Comparison of ENCODE assay signal across 23 cellular contexts in the genomic region with DNA sequence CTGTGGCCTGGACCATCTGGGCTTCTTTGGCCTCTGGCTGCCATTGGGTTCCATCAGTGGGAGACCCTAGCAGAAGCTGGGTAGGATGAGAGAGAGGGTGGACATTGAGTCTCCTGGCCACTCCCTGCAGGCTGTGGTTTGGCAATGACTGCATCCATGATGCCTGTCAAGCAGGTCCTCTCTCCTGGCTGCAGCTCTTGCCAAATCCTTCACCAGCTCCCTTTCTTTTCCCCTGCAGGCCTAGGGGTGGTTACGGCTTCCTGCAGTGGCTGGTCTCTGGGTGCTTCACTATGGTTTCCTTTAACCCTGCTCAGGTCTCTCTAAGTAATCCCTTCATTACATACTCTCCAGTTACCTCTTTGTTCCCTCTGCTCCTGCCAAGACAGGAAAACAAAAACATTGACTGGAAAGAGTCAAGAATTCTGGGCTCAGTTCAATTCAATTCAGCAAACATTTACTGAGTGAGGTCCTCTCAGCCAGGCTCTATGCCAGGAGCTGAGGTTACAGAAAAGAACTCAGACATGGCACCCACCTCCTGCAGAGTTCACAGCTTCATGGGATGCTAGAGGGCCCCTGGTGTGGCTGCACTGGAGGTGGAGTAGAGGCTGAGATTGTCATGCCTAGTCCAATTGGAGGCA. TPM values are rescaled to one million over a fixed set of nuclear protein-coding genes. Genes with fewer than 3 reads are reported as not detected.
DNase-seq lines count a peak whose midpoint lies in the region; ATAC-seq and TF ChIP-seq lines count a peak whose summit lies in the region.
"Had no signal": no experiment of that assay in that cellular context is flagged by ENCODE, and none has a peak within 500 bp of the region (broad histone marks: within the 10 kb centered on the region; RNA-seq: fewer than 3 reads in every experiment).

No MANE protein-coding gene starts in this region.

- no peak overlapping the region for H2BK120ac ChIP-seq in trophoblast cell (ENCODE audit: insufficient read depth, low read length, poor library complexity)

- no peak overlapping the region for H2BK5ac ChIP-seq in trophoblast cell (ENCODE audit: low read depth, low read length, poor library complexity)

- H3K23ac ChIP-seq in trophoblast cell (ENCODE audit: low read length) = no peak overlapping the region

- no peaks in the 10 kb centered on the region for H3K36me3 Mint-ChIP-seq in GM23338 (ENCODE audit: low read depth)

- H3K4ac ChIP-seq in trophoblast cell (ENCODE audit: low read depth, low read length) = no peak overlapping the region

- ATAC-seq in GM23338 (peak; percentile 39; the same call in 2 of the 3 replicates), HG03095 (IDR thresholded peaks at IDR 0.05; ENCODE audit: unreplicated experiment) (no peak)
- ATAC-seq: activated T-cell treated with anti-CD3 and anti-CD28 coated beads, Interleukin-2, amount 50 U/mL, for 72 hours; SK-N-SH treated with all-trans-retinoic acid at 6 μM for 48 hours had no signal

- H3K18ac ChIP-seq in trophoblast cell (ENCODE audit: low read length) = no peak overlapping the region

- H3K79me2 ChIP-seq in GM23338 (replicated peaks; ENCODE audit: insufficient read depth) (no peaks in the 10 kb centered on the region), trophoblast cell (ENCODE audit: control insufficient read depth, insufficient read depth, low read length, poor library complexity) (no peaks in the 10 kb centered on the region)

- H3K27ac ChIP-seq in GM23338 (ENCODE audit: low read depth) = no peak overlapping the region
- H3K27ac ChIP-seq in trophoblast cell (ENCODE audit: low read depth, low read length) = no peak overlapping the region
- H3K27ac ChIP-seq: neutrophil, uterus had no signal

- H3K4me2 ChIP-seq in GM23338 (no peak overlapping the region), trophoblast cell (ENCODE audit: low read length) (no peak overlapping the region)

- DNase-seq in GM23338 (ENCODE audit: low spot score) (no peak), NCI-H69 (lab: John Stamatoyannopoulos, UW) (peak; percentile 82), choroid plexus epithelial cell (ENCODE audit: low read depth) (peak; percentile 41), trophoblast cell (peak in 1 of 2 donors; percentile 37), activated gamma-delta T cell treated with Interleukin-2 at 50 U/mL for 16 hours (no peak), H4 (ENCODE audit: low spot score) (no peak), HAP-1 (ENCODE audit: low spot score in 2 of 2) (no peak)
- DNase-seq: ACHN; activated CD4-positive, alpha-beta T cell treated with anti-CD3 and anti-CD28 coated beads for 48 hours; activated naive CD4-positive, alpha-beta T cell treated with anti-CD3 and anti-CD28 coated beads for 36 hours; activated T-cell treated with anti-CD3 and anti-CD28 coated beads, Interleukin-2, amount 50 U/mL, for 72 hours; dermis blood vessel endothelial cell; DMS53; GOT3; kidney glomerular epithelial cell; mesenchymal stem cell; NCI-H526 treated with DMSO at 0.1 percent for 48 hours; small intestine; stimulated activated CD4-positive, alpha-beta T cell treated with anti-CD3 and anti-CD28 coated beads, Interleukin-2, amount 100 ng/mL, for 24 hours; uterus had no signal

- no peak overlapping the region for H2BK12ac ChIP-seq in trophoblast cell (ENCODE audit: low read length)

- H4K12ac ChIP-seq in trophoblast cell (ENCODE audit: low read depth, low read length) = no peak overlapping the region

- H3F3A ChIP-seq in GM23338 (replicated peaks; ENCODE audit: low read depth) = no peaks in the 10 kb centered on the region

- 0 out of 2 replicates have a peak, but pooled peaks cover 3% of the 10 kb centered on the region for H3K9me2 ChIP-seq in GM23338 (ENCODE audit: insufficient read depth)

- in situ Hi-C loops in HAP-1 (cut with MboI; ENCODE audit: low sequenced_read_pairs) = no loop called here

- H3K4me1 ChIP-seq in GM23338 (ENCODE audit: insufficient read depth) (no peaks in the 10 kb centered on the region), trophoblast cell (ENCODE audit: control insufficient read depth in 1 of 2, insufficient read depth in 2 of 2, low read length in 2 of 2) (peaks cover 8 to 11% of the 10 kb centered on the region in 2 experiments), HAP-1 (no peaks in the 10 kb centered on the region)
- H3K4me1 ChIP-seq: uterus had no signal

- H3K4me3 ChIP-seq in GM23338 = no peak overlapping the region
- H3K4me3 ChIP-seq in choroid plexus epithelial cell (ENCODE audit: low read depth, low read length) = no peak overlapping the region
- H3K4me3 ChIP-seq in trophoblast cell (ENCODE audit: low read depth, low read length) = no peak overlapping the region
- no peak overlapping the region for H3K4me3 ChIP-seq in HAP-1
- H3K4me3 ChIP-seq: uterus had no signal

- H3K9me3 ChIP-seq in trophoblast cell (ENCODE audit: insufficient read depth, low read depth, low read length) (no peaks in the 10 kb centered on the region), HAP-1 (no peaks in the 10 kb centered on the region)
- H3K9me3 ChIP-seq: neutrophil, uterus had no signal

- no peak overlapping the region for H4K91ac ChIP-seq in trophoblast cell (ENCODE audit: low read depth, low read length)

- no peak overlapping the region for H3K4me3 Mint-ChIP-seq in GM23338
- H3K4me3 Mint-ChIP-seq: activated naive CD4-positive, alpha-beta T cell treated with anti-CD3 and anti-CD28 coated beads for 36 hours; activated T-cell treated with anti-CD3 and anti-CD28 coated beads, Interleukin-2, amount 50 U/mL, for 72 hours had no signal

- no peaks in the 10 kb centered on the region for H3K4me1 Mint-ChIP-seq in GM23338

- peak overlapping the region; percentile 63 for H3K14ac ChIP-seq in trophoblast cell (ENCODE audit: low read length)

- no peak overlapping the region for H3K27ac Mint-ChIP-seq in GM23338
- H3K27ac Mint-ChIP-seq: activated naive CD4-positive, alpha-beta T cell treated with anti-CD3 and anti-CD28 coated beads for 36 hours; activated T-cell treated with anti-CD3 and anti-CD28 coated beads, Interleukin-2, amount 50 U/mL, for 72 hours had no signal

- H3K27me3 Mint-ChIP-seq in GM23338 (ENCODE audit: insufficient read depth, low read depth, poor library complexity) = no peaks in the 10 kb centered on the region

- no peaks in the 10 kb centered on the region for H3K79me1 ChIP-seq in trophoblast cell (ENCODE audit: low read length)

- no peaks in the 10 kb centered on the region for H4K20me1 ChIP-seq in GM23338 (replicated peaks; ENCODE audit: insufficient read depth)

- no peaks in the 10 kb centered on the region for H3K9me3 Mint-ChIP-seq in GM23338
- H3K9me3 Mint-ChIP-seq: activated naive CD4-positive, alpha-beta T cell treated with anti-CD3 and anti-CD28 coated beads for 36 hours; activated T-cell treated with anti-CD3 and anti-CD28 coated beads, Interleukin-2, amount 50 U/mL, for 72 hours had no signal

- H3K9ac ChIP-seq in trophoblast cell (ENCODE audit: low read length) = no peak overlapping the region

- no peak for TF ChIP-seq CTCF in GM23338 (conservative IDR thresholded peaks at IDR 0.05; ENCODE audit: low read depth in 2 of 2)
- TF ChIP-seq CTCF in choroid plexus epithelial cell (conservative IDR thresholded peaks at IDR 0.05; ENCODE audit: low read depth, low read length) = no peak

- H3K27me3 ChIP-seq in GM23338 (ENCODE audit: insufficient read depth) = no peaks in the 10 kb centered on the region
- H3K27me3 ChIP-seq in trophoblast cell (ENCODE audit: insufficient read depth, low read length) = no peaks in the 10 kb centered on the region
- peaks cover 3% of the 10 kb centered on the region; the same call in 1 of the 2 replicates for H3K27me3 ChIP-seq in HAP-1 (ENCODE audit: low read depth)
- H3K27me3 ChIP-seq: uterus had no signal

- H4K8ac ChIP-seq in trophoblast cell (ENCODE audit: low read depth, low read length) = no peak overlapping the region

- H2AK5ac ChIP-seq in trophoblast cell (ENCODE audit: low read length) = no peak overlapping the region

- no peak overlapping the region for H2AFZ ChIP-seq in GM23338
- no peak overlapping the region for H2AFZ ChIP-seq in trophoblast cell (ENCODE audit: insufficient read depth, low read length, poor library complexity)

- WGBS in trophoblast cell (ENCODE audit: extremely low coverage, insufficient coverage, insufficient read length) = no CpG with 5 or more reads among the region's 1 CpG

- H3K36me3 ChIP-seq in GM23338 (ENCODE audit: insufficient read depth) (no peaks in the 10 kb centered on the region), trophoblast cell (ENCODE audit: control insufficient read depth in 1 of 2, insufficient read depth in 2 of 2, low read length in 2 of 2) (no peaks in the 10 kb centered on the region), HAP-1 (replicated peaks) (no peaks in the 10 kb centered on the region)
- H3K36me3 ChIP-seq: neutrophil, uterus had no signal

TF ChIP-seq in GM23338, 12 proteins besides CTCF, POLR2A, EP300 and RAD21:
- no peak for TF ChIP-seq POLR2AphosphoS5 (IDR thresholded peaks at IDR 0.05; ENCODE audit: low read depth)
- TF ChIP-seq JUNB (IDR thresholded peaks at IDR 0.05; ENCODE audit: unreplicated experiment) = no peak
- TF ChIP-seq NANOG (IDR thresholded peaks at IDR 0.05; ENCODE audit: borderline replicate concordance) = no peak
- no peak for TF ChIP-seq EZH2phosphoT487 (IDR thresholded peaks at IDR 0.05; ENCODE audit: unreplicated experiment)
- no peak for TF ChIP-seq STAT1 (IDR thresholded peaks at IDR 0.05; ENCODE audit: unreplicated experiment)
- no peak for TF ChIP-seq ZNF331 (CRISPR knock-in tag; IDR thresholded peaks at IDR 0.05; ENCODE audit: low read depth)
- no peak for TF ChIP-seq EZH2 (IDR thresholded peaks at IDR 0.05; ENCODE audit: low read depth, unreplicated experiment)

RNA-seq across cellular contexts. Expression of gene PTPN3, which starts 19.8 kb away (rescaled TPM):
- total RNA-seq in GM23338 (2014; rRNA removed; shearing (Covaris generic)) = 2.6 and 2.8 TPM in 2 replicates
- polyA plus RNA-seq in GM23338 (2016; fragmentation: Nextera tagmentation; extraction: Ambion mirVana) = 1.0 and 1.4 TPM in 2 replicates
- polyA plus RNA-seq in trophoblast cell (2013) = 2.8 and 3.0 TPM in 2 replicates
- total RNA-seq in H4 (2014; rRNA removed; shearing (Covaris generic)) = 5.2 and 5.9 TPM in 2 replicates

Comparison
In these comparisons a context has a peak if more than half of its experiments do, and no peak if none do; other contexts are left out.
1. DNase-seq: peak in NCI-H69 (single experiment) and choroid plexus epithelial cell (single experiment); none in GM23338 (single experiment), activated gamma-delta T cell treated with Interleukin-2 at 50 U/mL for 16 hours (single experiment), H4 (single experiment) and HAP-1 (0 of 2).